Comparison of ENCODE assay signal across 27 cellular contexts in genomic region chr11:8739309-8739793, GRCh38. TPM values are rescaled to one million over a fixed set of nuclear protein-coding genes. Genes with fewer than 3 reads are reported as not detected.
DNase-seq lines count a peak whose midpoint lies in the region; ATAC-seq and TF ChIP-seq lines count a peak whose summit lies in the region.
"Had no signal": no experiment of that assay in that cellular context is flagged by ENCODE, and none has a peak within 500 bp of the region (broad histone marks: within the 10 kb centered on the region; RNA-seq: fewer than 3 reads in every experiment).

No MANE protein-coding gene starts in this region.

- H3K27ac ChIP-seq in body of pancreas (peak overlapping the region in 1 of 4 donors; percentile 24), mesenchymal stem cell (ENCODE audit: low read length, poor library complexity, severe bottlenecking) (no peak overlapping the region), upper lobe of right lung (no peak overlapping the region), neural progenitor cell (no peak overlapping the region)
- H3K27ac ChIP-seq: cardiac muscle cell, heart right ventricle, left lung, RWPE1 had no signal

- no peaks in the 10 kb centered on the region for H3F3A ChIP-seq in neural progenitor cell (ENCODE audit: low read depth)

- peak overlapping the region; percentile 35 for H4K91ac ChIP-seq in mesenchymal stem cell (ENCODE audit: low read length)

- TF ChIP-seq POLR2A in body of pancreas (IDR thresholded peaks at IDR 0.05) = no peak

- H3K79me2 ChIP-seq in neural progenitor cell (ENCODE audit: low read depth) = no peaks in the 10 kb centered on the region

- H2AFZ ChIP-seq in mesenchymal stem cell (ENCODE audit: low read depth, low read length) (no peak overlapping the region), neural progenitor cell (replicated peaks) (no peak overlapping the region)

- H3K4me2 ChIP-seq in mesenchymal stem cell (ENCODE audit: low read length, poor library complexity, severe bottlenecking) (no peak overlapping the region), neural progenitor cell (no peak overlapping the region)

- H3K4me3 Mint-ChIP-seq in activated T-helper 17 cell treated with anti-CD3 and anti-CD28 coated beads, Interleukin-2, amount 50 U/mL, for 72 hours = no peak overlapping the region
- H3K4me3 Mint-ChIP-seq in neural progenitor cell = no peak overlapping the region
- H3K4me3 Mint-ChIP-seq: activated CD8-positive, alpha-beta T cell treated with anti-CD3 and anti-CD28 coated beads, Interleukin-2, amount 10 ng/mL, durations not matched to agents 7 days and 5 days; B cell; dendritic cell treated with granulocyte-macrophage colony-stimulating factor and Interleukin-4, amounts not matched to agents 40 ng/mL and 50 ng/mL, for 4 days; neural crest cell; stimulated activated memory B cell treated with anti-CD40 and anti-IgM and Interleukin-4, amounts not matched to agents 10 μg/mL and 1 μg/mL and 100 μg/mL, for 72 hours had no signal

- H2BK15ac ChIP-seq in mesenchymal stem cell (ENCODE audit: low read depth, poor library complexity, severe bottlenecking) = no peak overlapping the region

- peaks cover 47% of the 10 kb centered on the region for H3K79me1 ChIP-seq in mesenchymal stem cell (replicated peaks; ENCODE audit: low read length, poor library complexity, severe bottlenecking)

- H3K18ac ChIP-seq in mesenchymal stem cell (ENCODE audit: low read depth in 1 of 2, low read length in 2 of 2) = no peak overlapping the region

- no peak overlapping the region for H3K23ac ChIP-seq in mesenchymal stem cell (ENCODE audit: low read length in 2 of 2)

- no peaks in the 10 kb centered on the region for H3K9me3 Mint-ChIP-seq in activated T-helper 17 cell treated with anti-CD3 and anti-CD28 coated beads, Interleukin-2, amount 50 U/mL, for 72 hours
- no peaks in the 10 kb centered on the region for H3K9me3 Mint-ChIP-seq in neural progenitor cell
- H3K9me3 Mint-ChIP-seq: dendritic cell treated with granulocyte-macrophage colony-stimulating factor and Interleukin-4, amounts not matched to agents 40 ng/mL and 50 ng/mL, for 4 days; neural crest cell; stimulated activated memory B cell treated with anti-CD40 and anti-IgM and Interleukin-4, amounts not matched to agents 10 μg/mL and 1 μg/mL and 100 μg/mL, for 72 hours had no signal

- ATAC-seq in body of pancreas (peak; percentile 76), upper lobe of right lung (peak; percentile 14)
- ATAC-seq in activated T-helper 17 cell treated with anti-CD3 and anti-CD28 coated beads, Interleukin-2, amount 50 U/mL, for 72 hours (replicated peaks) = no peak
- ATAC-seq: activated CD8-positive, alpha-beta T cell treated with anti-CD3 and anti-CD28 coated beads, Interleukin-2, amount 10 ng/mL, durations not matched to agents 7 days and 5 days; left lung; stimulated activated memory B cell treated with anti-CD40 and anti-IgM and Interleukin-4, amounts not matched to agents 10 μg/mL and 1 μg/mL and 100 μg/mL, for 72 hours had no signal

- H3K36me3 Mint-ChIP-seq in activated T-helper 17 cell treated with anti-CD3 and anti-CD28 coated beads, Interleukin-2, amount 50 U/mL, for 72 hours (ENCODE audit: low read depth) = no peaks in the 10 kb centered on the region
- peaks cover 7% of the 10 kb centered on the region for H3K36me3 Mint-ChIP-seq in neural progenitor cell
- H3K36me3 Mint-ChIP-seq: stimulated activated memory B cell treated with anti-CD40 and anti-IgM and Interleukin-4, amounts not matched to agents 10 μg/mL and 1 μg/mL and 100 μg/mL, for 72 hours had no signal

- peaks cover 4% of the 10 kb centered on the region for H3K27me3 Mint-ChIP-seq in activated T-helper 17 cell treated with anti-CD3 and anti-CD28 coated beads, Interleukin-2, amount 50 U/mL, for 72 hours
- no peaks in the 10 kb centered on the region for H3K27me3 Mint-ChIP-seq in neural progenitor cell (ENCODE audit: insufficient read depth, low read depth)
- H3K27me3 Mint-ChIP-seq: B cell had no signal

- DNase-seq in NCI-H510A treated with DMSO at 0.1 percent for 48 hours (lab: John Stamatoyannopoulos, UW) (peak; percentile 5), NCI-H510A (lab: John Stamatoyannopoulos, UW) (no peak), body of pancreas (peak; percentile 37 to 52 (median 46)), mesenchymal stem cell (no peak), upper lobe of right lung (no peak), epidermal melanocyte (ENCODE audit: insufficient read length, low spot score) (no peak), neural progenitor cell (ENCODE audit: low spot score) (no peak)
- DNase-seq: activated CD4-positive, alpha-beta T cell treated with anti-CD3 and anti-CD28 coated beads for 1 hour; activated CD8-positive, alpha-beta T cell treated with anti-CD3 and anti-CD28 coated beads, Interleukin-2, amount 10 ng/mL, durations not matched to agents 7 days and 5 days; activated naive CD4-positive, alpha-beta T cell; activated T-cell treated with anti-CD3 and anti-CD28 coated beads, Interleukin-2, amount 50 U/mL, for 1 hour; amniotic stem cell; DMS79; heart right ventricle; Kasumi-1; left lung; NCI-H1092 treated with DMSO at 0.1 percent for 48 hours; NCI-H2029 treated with DMSO at 0.1 percent for 48 hours; stimulated activated CD4-positive, alpha-beta T cell treated with anti-CD3 and anti-CD28 coated beads, Interleukin-1b, Interleukin-23, amount 100 ng/mL, for 48 hours; SW 1271 had no signal

- no peak overlapping the region for H3K4ac ChIP-seq in mesenchymal stem cell (ENCODE audit: low read depth in 1 of 2, low read length in 2 of 2)

- no peak overlapping the region for H2AK5ac ChIP-seq in mesenchymal stem cell (ENCODE audit: low read length, severe bottlenecking)

- no peak overlapping the region for H3K4me3 ChIP-seq in body of pancreas
- H3K4me3 ChIP-seq in mesenchymal stem cell (ENCODE audit: insufficient read depth in 1 of 2, low read depth in 1 of 2, low read length in 2 of 2) = peak overlapping the region in 1 of 2 experiments; percentile 34
- no peak overlapping the region for H3K4me3 ChIP-seq in upper lobe of right lung
- no peak overlapping the region for H3K4me3 ChIP-seq in neural progenitor cell
- H3K4me3 ChIP-seq: cardiac muscle cell, heart right ventricle, left lung had no signal

- no peaks in the 10 kb centered on the region for H3K36me3 ChIP-seq in body of pancreas (replicated peaks in 1 of 2; ENCODE audit: insufficient read depth in 1 of 2, low read depth in 2 of 2)
- peaks cover 24 to 66% of the 10 kb centered on the region in 2 experiments for H3K36me3 ChIP-seq in mesenchymal stem cell (ENCODE audit: control insufficient read depth in 1 of 2, insufficient read depth in 2 of 2, low read depth in 1 of 2, low read length in 2 of 2)
- H3K36me3 ChIP-seq in upper lobe of right lung = no peaks in the 10 kb centered on the region
- H3K36me3 ChIP-seq in neural progenitor cell = no peaks in the 10 kb centered on the region
- H3K36me3 ChIP-seq: cardiac muscle cell had no signal

- no peak overlapping the region for H3K14ac ChIP-seq in mesenchymal stem cell (ENCODE audit: low read length in 2 of 2)

- intact Hi-C loops in body of pancreas (cut with DNase I) = no loop called here
- intact Hi-C loops in upper lobe of right lung (cut with DNase I) = no loop called here

- no peaks in the 10 kb centered on the region for H3K4me1 Mint-ChIP-seq in activated T-helper 17 cell treated with anti-CD3 and anti-CD28 coated beads, Interleukin-2, amount 50 U/mL, for 72 hours
- H3K4me1 Mint-ChIP-seq in neural progenitor cell = no peaks in the 10 kb centered on the region
- H3K4me1 Mint-ChIP-seq: B cell; neural crest cell; stimulated activated memory B cell treated with anti-CD40 and anti-IgM and Interleukin-4, amounts not matched to agents 10 μg/mL and 1 μg/mL and 100 μg/mL, for 72 hours had no signal

- H3K9ac ChIP-seq in mesenchymal stem cell (ENCODE audit: low read length) (no peak overlapping the region), neural progenitor cell (no peak overlapping the region)

- H3K27ac Mint-ChIP-seq in activated T-helper 17 cell treated with anti-CD3 and anti-CD28 coated beads, Interleukin-2, amount 50 U/mL, for 72 hours = no peak overlapping the region
- no peak overlapping the region for H3K27ac Mint-ChIP-seq in neural progenitor cell
- H3K27ac Mint-ChIP-seq: activated CD8-positive, alpha-beta T cell treated with anti-CD3 and anti-CD28 coated beads, Interleukin-2, amount 10 ng/mL, durations not matched to agents 7 days and 5 days; B cell; dendritic cell treated with granulocyte-macrophage colony-stimulating factor and Interleukin-4, amounts not matched to agents 40 ng/mL and 50 ng/mL, for 4 days; stimulated activated memory B cell treated with anti-CD40 and anti-IgM and Interleukin-4, amounts not matched to agents 10 μg/mL and 1 μg/mL and 100 μg/mL, for 72 hours had no signal

- H2BK5ac ChIP-seq in mesenchymal stem cell (ENCODE audit: low read depth, low read length, poor library complexity, severe bottlenecking) = no peak overlapping the region

- H3K27me3 ChIP-seq in body of pancreas = no peaks in the 10 kb centered on the region
- H3K27me3 ChIP-seq in mesenchymal stem cell (ENCODE audit: control insufficient read depth in 1 of 2, insufficient read depth in 1 of 2, low read length in 2 of 2) = no peaks in the 10 kb centered on the region
- H3K27me3 ChIP-seq in upper lobe of right lung = no peaks in the 10 kb centered on the region
- no peaks in the 10 kb centered on the region for H3K27me3 ChIP-seq in neural progenitor cell
- H3K27me3 ChIP-seq: cardiac muscle cell, heart right ventricle, left lung had no signal

- TF ChIP-seq CTCF in body of pancreas (IDR thresholded peaks at IDR 0.05) (peak in 4 of 7 experiments; percentile 10 to 29 (median 17)), upper lobe of right lung (IDR thresholded peaks at IDR 0.05) (no peak), neural progenitor cell (IDR thresholded peaks at IDR 0.05) (no peak)

- H3K4me1 ChIP-seq in body of pancreas (peaks cover 14% of the 10 kb centered on the region), mesenchymal stem cell (ENCODE audit: control insufficient read depth, insufficient read depth, low read depth, low read length) (no peaks in the 10 kb centered on the region), upper lobe of right lung (no peaks in the 10 kb centered on the region), neural progenitor cell (no peaks in the 10 kb centered on the region)
- H3K4me1 ChIP-seq: left lung had no signal

- no peaks in the 10 kb centered on the region for H4K20me1 ChIP-seq in neural progenitor cell (ENCODE audit: low read depth)

- H2BK120ac ChIP-seq in mesenchymal stem cell (ENCODE audit: low read depth, low read length) = no peak overlapping the region

- no peak overlapping the region for H2BK12ac ChIP-seq in mesenchymal stem cell (ENCODE audit: low read length in 2 of 2)

- 31 to 32% methylated on average over 2 of the region's 2 CpGs for WGBS in body of pancreas, 2 donors
- 100% methylated on average over 2 of the region's 2 CpGs for WGBS in mesenchymal stem cell

- H4K8ac ChIP-seq in mesenchymal stem cell (ENCODE audit: low read length) = no peak overlapping the region

- H3K9me3 ChIP-seq in body of pancreas (no peaks in the 10 kb centered on the region), mesenchymal stem cell (ENCODE audit: control insufficient read depth, low read length) (no peaks in the 10 kb centered on the region), upper lobe of right lung (no peaks in the 10 kb centered on the region), neural progenitor cell (ENCODE audit: low read depth) (no peaks in the 10 kb centered on the region)
- H3K9me3 ChIP-seq: heart right ventricle, left lung had no signal

RNA-seq across cellular contexts. Expression of gene RPL27A, which starts 56.8 kb away (rescaled TPM):
- total RNA-seq in body of pancreas = 1,000 to 10,000 TPM in 1 of 2 donors, 100 to 1,000 TPM in 1; 320 to 1,209 TPM
- 1,998 TPM for polyA plus RNA-seq in mesenchymal stem cell (2013, experiment 1 of 2)
- polyA plus RNA-seq in mesenchymal stem cell (2013, experiment 2 of 2) = 1,912 TPM
- total RNA-seq in upper lobe of right lung = 835 TPM
- total RNA-seq in activated T-helper 17 cell treated with anti-CD3 and anti-CD28 coated beads, Interleukin-2, amount 50 U/mL, for 72 hours = 1,000 to 10,000 TPM; 1,241 to 1,415 TPM
- 1,116 and 1,250 TPM in 2 replicates for total RNA-seq in neural progenitor cell (ENCODE audit: low replicate concordance)

RNA-seq across cellular contexts. Expression of gene TRIM66, which starts 56.9 kb away (rescaled TPM):
- total RNA-seq in body of pancreas (10 to 100 TPM; 11.2 to 37.2 TPM), upper lobe of right lung (15.0 TPM), neural progenitor cell (ENCODE audit: low replicate concordance) (0.95 and 3.6 TPM in 2 replicates)
- polyA plus RNA-seq in mesenchymal stem cell (2013, experiment 1 of 2) = 1.8 TPM
- 1.9 TPM for polyA plus RNA-seq in mesenchymal stem cell (2013, experiment 2 of 2)
- total RNA-seq in activated T-helper 17 cell treated with anti-CD3 and anti-CD28 coated beads, Interleukin-2, amount 50 U/mL, for 72 hours = 10 to 100 TPM; 15.2 to 19.9 TPM

Comparison
In these comparisons a context has a peak if more than half of its experiments do, and no peak if none do; other contexts are left out.
1. DNase-seq: peak in NCI-H510A treated with DMSO at 0.1 percent for 48 hours (single experiment) and body of pancreas (4 of 4); none in NCI-H510A (single experiment), mesenchymal stem cell (single experiment), upper lobe of right lung (single experiment), epidermal melanocyte (single experiment) and neural progenitor cell (single experiment).
2. CTCF ChIP-seq: peak in body of pancreas (4 of 7); none in upper lobe of right lung (single experiment) and neural progenitor cell (single experiment).